ENCODE assay signal across 15 cellular contexts in the genomic region with DNA sequence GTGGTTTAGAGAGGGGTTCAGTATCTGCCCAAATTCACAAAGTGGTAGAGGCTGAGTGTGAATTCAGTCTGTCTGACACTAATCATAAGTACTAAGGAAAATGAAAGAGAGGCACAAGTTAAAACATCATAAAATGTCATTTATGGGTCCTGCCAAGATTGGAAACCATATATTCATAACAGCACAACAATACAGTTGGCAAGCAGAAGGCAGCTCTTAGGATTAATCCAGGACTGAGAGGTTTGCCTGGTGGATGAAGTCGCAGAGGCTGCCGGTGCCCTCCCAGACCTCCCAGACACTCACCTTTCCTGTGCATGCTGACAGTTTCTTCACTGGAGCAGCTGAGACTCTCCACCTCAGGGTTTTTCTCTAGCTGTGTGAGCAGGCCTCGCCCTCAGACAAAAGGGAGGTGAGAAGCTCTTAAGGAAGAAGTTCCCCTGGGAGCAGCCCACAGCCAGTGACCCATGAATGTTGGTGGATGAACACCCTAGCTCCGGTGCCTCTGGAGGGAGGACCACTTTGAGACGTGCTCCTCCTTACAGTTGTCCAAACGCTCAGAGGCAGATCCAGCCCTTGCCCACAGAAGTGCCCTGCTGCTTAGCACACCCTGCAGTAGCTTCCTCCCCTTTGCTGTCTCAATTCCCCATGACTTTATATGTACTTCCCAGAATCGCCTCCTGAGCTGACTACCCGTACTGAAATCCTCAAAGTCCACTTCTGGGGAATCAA. TPM values are rescaled to one million over a fixed set of nuclear protein-coding genes. Genes with fewer than 3 reads are reported as not detected.
DNase-seq lines count a peak whose midpoint lies in the region; ATAC-seq and TF ChIP-seq lines count a peak whose summit lies in the region.
"Had no signal": no experiment of that assay in that cellular context is flagged by ENCODE, and none has a peak within 500 bp of the region (broad histone marks: within the 10 kb centered on the region; RNA-seq: fewer than 3 reads in every experiment).

No MANE protein-coding gene starts in this region.

- TF ChIP-seq POLR2A in thyroid gland (IDR thresholded peaks at IDR 0.05), result no peak
- TF ChIP-seq POLR2A in tibial nerve (IDR thresholded peaks at IDR 0.05), result no peak

- no peak overlapping the region for H3K4me3 Mint-ChIP-seq in activated CD4-positive, alpha-beta T cell treated with anti-CD3 and anti-CD28 coated beads, Interleukin-2, amount 10 ng/mL, durations not matched to agents 7 days and 5 days
- H3K4me3 Mint-ChIP-seq in activated naive CD8-positive, alpha-beta T cell treated with anti-CD3 and anti-CD28 coated beads for 36 hours, result no peak overlapping the region
- H3K4me3 Mint-ChIP-seq: stimulated activated naive CD8-positive, alpha-beta T cell treated with anti-CD3 and anti-CD28 coated beads, Interleukin-15, amount 100 ng/mL, for 72 hours had no signal

- CTCF ChIA-PET in activated CD4-positive, alpha-beta T cell treated with anti-CD3 and anti-CD28 coated beads, Interleukin-2, amount 10 ng/mL, durations not matched to agents 7 days and 5 days (lab: Charles Lee), result interaction anchor here (0.6 to 1.3 kb wide), 4 partner anchors 10 to 842 kb away, joined by 3 to 4 read pairs (median 4); no protein-coding TSS in a partner anchor

- H3K36me3 ChIP-seq in lung (ENCODE audit: control insufficient read depth in 2 of 2, insufficient read depth in 2 of 2, low read length in 2 of 2) (no peaks in the 10 kb centered on the region), thyroid gland (no peaks in the 10 kb centered on the region), tibial nerve (no peaks in the 10 kb centered on the region)
- H3K36me3 ChIP-seq: pancreas had no signal

- TF ChIP-seq EP300 in tibial nerve (IDR thresholded peaks at IDR 0.05), result peak in 1 of 2 donors; percentile 32

- no peaks in the 10 kb centered on the region for H3K27me3 Mint-ChIP-seq in activated CD4-positive, alpha-beta T cell treated with anti-CD3 and anti-CD28 coated beads, Interleukin-2, amount 10 ng/mL, durations not matched to agents 7 days and 5 days
- H3K27me3 Mint-ChIP-seq in activated naive CD8-positive, alpha-beta T cell treated with anti-CD3 and anti-CD28 coated beads for 36 hours, result no peaks in the 10 kb centered on the region
- H3K27me3 Mint-ChIP-seq: stimulated activated naive CD8-positive, alpha-beta T cell treated with anti-CD3 and anti-CD28 coated beads, Interleukin-15, amount 100 ng/mL, for 72 hours had no signal

- peaks cover 20% of the 10 kb centered on the region for H3K36me3 Mint-ChIP-seq in activated CD4-positive, alpha-beta T cell treated with anti-CD3 and anti-CD28 coated beads, Interleukin-2, amount 10 ng/mL, durations not matched to agents 7 days and 5 days (ENCODE audit: low read depth)
- peaks cover 19% of the 10 kb centered on the region for H3K36me3 Mint-ChIP-seq in activated naive CD8-positive, alpha-beta T cell treated with anti-CD3 and anti-CD28 coated beads for 36 hours

- TF ChIP-seq CTCF in lung (IDR thresholded peaks at IDR 0.05; ENCODE audit: control extremely low read depth, extremely low read depth) (no peak), thyroid gland (IDR thresholded peaks at IDR 0.05) (no peak), tibial nerve (IDR thresholded peaks at IDR 0.05) (no peak)

- H3K9me3 ChIP-seq in lung (ENCODE audit: control insufficient read depth in 2 of 2, insufficient read depth in 1 of 2, low read length in 1 of 2), result no peaks in the 10 kb centered on the region
- H3K9me3 ChIP-seq in thyroid gland, result no peaks in the 10 kb centered on the region
- H3K9me3 ChIP-seq in tibial nerve, result no peaks in the 10 kb centered on the region
- H3K9me3 ChIP-seq: pancreas had no signal

- H3K4me1 ChIP-seq in lung (ENCODE audit: control insufficient read depth in 2 of 2, insufficient read depth in 2 of 2, low read length in 2 of 2), result peaks cover 8 to 13% of the 10 kb centered on the region in 2 donors
- peaks cover 43 to 49% of the 10 kb centered on the region in 2 donors for H3K4me1 ChIP-seq in thyroid gland
- H3K4me1 ChIP-seq in tibial nerve, result peaks cover 0 to 53% (median 30%) of the 10 kb centered on the region in 4 donors

- POLR2A ChIA-PET in activated CD4-positive, alpha-beta T cell treated with anti-CD3 and anti-CD28 coated beads, Interleukin-2, amount 10 ng/mL, durations not matched to agents 7 days and 5 days (lab: Charles Lee), result no interaction called here

- H3K27ac ChIP-seq in lung (ENCODE audit: low read depth in 1 of 2, low read length in 1 of 2), result peak overlapping the region in 1 of 2 donors; percentile 83
- peak overlapping the region; percentile 16 to 59 (median 52) for H3K27ac ChIP-seq in thyroid gland
- peak overlapping the region in 2 of 4 donors; percentile 5 to 27 for H3K27ac ChIP-seq in tibial nerve
- H3K27ac ChIP-seq: KMS-11, pancreas had no signal

- DNase-seq in activated CD4-positive, alpha-beta T cell treated with anti-CD3 and anti-CD28 coated beads, Interleukin-2, amount 10 ng/mL, durations not matched to agents 7 days and 5 days, result no peak
- no peak for DNase-seq in activated CD4-positive, alpha-beta T cell treated with anti-CD3 and anti-CD28 coated beads for 48 hours
- DNase-seq in activated naive CD8-positive, alpha-beta T cell treated with anti-CD3 and anti-CD28 coated beads for 36 hours, result no peak
- no peak for DNase-seq in lung (ENCODE audit: low spot score)
- DNase-seq in thyroid gland, result peak; percentile 44 to 46
- DNase-seq in tibial nerve (ENCODE audit: low spot score in 2 of 2), result no peak
- DNase-seq: DND-41; foreskin fibroblast; NCI-H2029 treated with DMSO at 0.1 percent for 48 hours; pancreas; stimulated activated naive CD8-positive, alpha-beta T cell treated with anti-CD3 and anti-CD28 coated beads, Interleukin-15, amount 100 ng/mL, for 72 hours; T-helper 1 cell had no signal

- no peaks in the 10 kb centered on the region for H3K9me3 Mint-ChIP-seq in activated CD4-positive, alpha-beta T cell treated with anti-CD3 and anti-CD28 coated beads, Interleukin-2, amount 10 ng/mL, durations not matched to agents 7 days and 5 days
- no peaks in the 10 kb centered on the region for H3K9me3 Mint-ChIP-seq in activated naive CD8-positive, alpha-beta T cell treated with anti-CD3 and anti-CD28 coated beads for 36 hours
- H3K9me3 Mint-ChIP-seq: stimulated activated naive CD8-positive, alpha-beta T cell treated with anti-CD3 and anti-CD28 coated beads, Interleukin-15, amount 100 ng/mL, for 72 hours had no signal

- intact Hi-C loops in thyroid gland (cut with DNase I), result no loop called here

- peaks cover 40% of the 10 kb centered on the region for H3K4me1 Mint-ChIP-seq in activated CD4-positive, alpha-beta T cell treated with anti-CD3 and anti-CD28 coated beads, Interleukin-2, amount 10 ng/mL, durations not matched to agents 7 days and 5 days
- H3K4me1 Mint-ChIP-seq in activated naive CD8-positive, alpha-beta T cell treated with anti-CD3 and anti-CD28 coated beads for 36 hours, result peaks cover 73% of the 10 kb centered on the region

- peak overlapping the region; percentile 52 for H3K27ac Mint-ChIP-seq in activated CD4-positive, alpha-beta T cell treated with anti-CD3 and anti-CD28 coated beads, Interleukin-2, amount 10 ng/mL, durations not matched to agents 7 days and 5 days
- H3K27ac Mint-ChIP-seq in activated naive CD8-positive, alpha-beta T cell treated with anti-CD3 and anti-CD28 coated beads for 36 hours, result peak overlapping the region; percentile 21

- 52 to 62% methylated on average over 8 of the region's 8 CpGs for WGBS in lung, 2 donors
- WGBS in thyroid gland, 2 donors, result 22 to 48% methylated on average over 6 to 8 of the region's 8 CpGs
- 79 to 86% methylated on average over 8 of the region's 8 CpGs for WGBS in tibial nerve, 2 donors

- H3K4me3 ChIP-seq in lung, result no peak overlapping the region
- no peak overlapping the region for H3K4me3 ChIP-seq in thyroid gland (replicated peaks in 1 of 3)
- H3K4me3 ChIP-seq in tibial nerve, result no peak overlapping the region
- H3K4me3 ChIP-seq: pancreas had no signal

- H3K27me3 ChIP-seq in lung (ENCODE audit: control insufficient read depth, insufficient read depth) (no peaks in the 10 kb centered on the region), thyroid gland (no peaks in the 10 kb centered on the region), tibial nerve (no peaks in the 10 kb centered on the region)
- H3K27me3 ChIP-seq: pancreas had no signal

- ATAC-seq in lung (ENCODE audit: insufficient read depth, low FRiP score) (peak; percentile 30), HG03039 (IDR thresholded peaks at IDR 0.05; ENCODE audit: unreplicated experiment) (no peak), HG02623 (IDR thresholded peaks at IDR 0.05; ENCODE audit: unreplicated experiment) (no peak)
- ATAC-seq: stimulated activated naive CD8-positive, alpha-beta T cell treated with anti-CD3 and anti-CD28 coated beads, Interleukin-15, amount 100 ng/mL, for 72 hours had no signal

RNA-seq across cellular contexts. Expression of gene MAML2, which starts 43.7 kb away (rescaled TPM):
- 10 to 100 TPM; 23.4 to 27.2 TPM for total RNA-seq in activated CD4-positive, alpha-beta T cell treated with anti-CD3 and anti-CD28 coated beads, Interleukin-2, amount 10 ng/mL, durations not matched to agents 7 days and 5 days
- 10 to 100 TPM; 14.1 to 14.3 TPM for total RNA-seq in activated naive CD8-positive, alpha-beta T cell treated with anti-CD3 and anti-CD28 coated beads for 36 hours
- 10 to 100 TPM; 20.5 to 41.8 TPM for total RNA-seq in lung
- polyA plus RNA-seq in lung, result 1 to 10 TPM; 3.8 to 6.9 TPM
- 10 to 100 TPM; 19.0 to 36.4 (median 31.4) TPM for total RNA-seq in thyroid gland
- 10 to 100 TPM; 20.5 to 38.4 (median 27.9) TPM for total RNA-seq in tibial nerve

Comparison
In these comparisons a context has a peak if more than half of its experiments do, and no peak if none do; other contexts are left out.
1. DNase-seq: peak in thyroid gland (2 of 2); none in activated CD4-positive, alpha-beta T cell treated with anti-CD3 and anti-CD28 coated beads, Interleukin-2, amount 10 ng/mL, durations not matched to agents 7 days and 5 days (single experiment), activated CD4-positive, alpha-beta T cell treated with anti-CD3 and anti-CD28 coated beads for 48 hours (single experiment), activated naive CD8-positive, alpha-beta T cell treated with anti-CD3 and anti-CD28 coated beads for 36 hours (single experiment), lung (single experiment) and tibial nerve (0 of 2).